26 cellular contexts compared by ENCODE assay signal in the genomic region with DNA sequence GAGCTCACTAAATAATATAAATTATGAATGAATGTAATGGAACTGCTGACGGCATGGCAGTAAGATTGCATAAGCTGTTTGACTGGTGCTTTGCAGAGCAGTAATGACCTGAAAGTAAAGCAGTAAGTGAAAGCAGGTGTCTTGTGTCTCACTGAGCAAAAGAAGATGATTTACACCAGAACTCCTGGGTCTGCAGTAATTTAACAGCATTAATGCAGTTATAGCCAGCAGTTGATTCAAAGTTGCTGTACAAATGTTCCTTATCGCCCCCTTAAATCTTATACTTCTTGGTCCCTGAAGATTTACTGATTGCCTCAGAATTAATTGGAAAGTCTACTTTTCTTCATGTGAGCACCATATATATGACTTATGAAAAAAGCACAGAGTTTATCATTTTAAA.
"Had no signal": no experiment of that assay in that cellular context is flagged by ENCODE, and none has a peak within 500 bp of the region (broad histone marks: within the 10 kb centered on the region; RNA-seq: fewer than 3 reads in every experiment).

No MANE protein-coding gene starts in this region.

- H3K27me3 Mint-ChIP-seq: progenitor cell of endocrine pancreas had no signal

- H3K9me3 ChIP-seq: gastrocnemius medialis, heart left ventricle, left lung, stomach, thyroid gland had no signal

- H3K4me3 Mint-ChIP-seq: effector memory CD8-positive, alpha-beta T cell; naive thymus-derived CD4-positive, alpha-beta T cell; nephron; neural progenitor cell; stimulated activated effector memory CD8-positive, alpha-beta T cell treated with anti-CD3 and anti-CD28 coated beads, Interleukin-12 subunit alpha, Interleukin-12 subunit beta, amount 100 ng/mL, for 72 hours had no signal

- H3K4me1 Mint-ChIP-seq: naive thymus-derived CD4-positive, alpha-beta T cell; stimulated activated effector memory CD8-positive, alpha-beta T cell treated with anti-CD3 and anti-CD28 coated beads, Interleukin-12 subunit alpha, Interleukin-12 subunit beta, amount 100 ng/mL, for 72 hours had no signal

- H3K36me3 ChIP-seq: gastrocnemius medialis, left lung, stomach, thyroid gland had no signal

- H3K27ac ChIP-seq: gastrocnemius medialis, heart left ventricle, hepatocyte, left lung, neural progenitor cell, parathyroid adenoma, stomach, thyroid gland had no signal

- ATAC-seq: effector memory CD8-positive, alpha-beta T cell; gastrocnemius medialis; heart left ventricle; left lung; naive thymus-derived CD4-positive, alpha-beta T cell; sciatic nerve; stimulated activated effector memory CD8-positive, alpha-beta T cell treated with anti-CD3 and anti-CD28 coated beads, Interleukin-12 subunit alpha, Interleukin-12 subunit beta, amount 100 ng/mL, for 72 hours had no signal

- H3K4me1 ChIP-seq: gastrocnemius medialis, heart left ventricle, left lung, neural progenitor cell, parathyroid adenoma, stomach, thyroid gland had no signal

- H3K9me3 Mint-ChIP-seq: effector memory CD8-positive, alpha-beta T cell; neural progenitor cell; stimulated activated effector memory CD8-positive, alpha-beta T cell treated with anti-CD3 and anti-CD28 coated beads, Interleukin-12 subunit alpha, Interleukin-12 subunit beta, amount 100 ng/mL, for 72 hours had no signal

- H3K27me3 ChIP-seq: gastrocnemius medialis, heart left ventricle, hepatocyte, left lung, neural progenitor cell, stomach, thyroid gland had no signal

- DNase-seq: cortex of kidney; effector memory CD8-positive, alpha-beta T cell; erythroblast; foreskin fibroblast; gastrocnemius medialis; heart left ventricle; kidney; left lung; mesenchymal stem cell; midbrain; naive thymus-derived CD4-positive, alpha-beta T cell; stimulated activated CD4-positive, alpha-beta T cell treated with anti-CD3 and anti-CD28 coated beads, Interleukin-12 subunit alpha, Interleukin-12 subunit beta, amount 100 ng/mL, for 4 hours; stimulated activated CD4-positive, alpha-beta T cell treated with anti-CD3 and anti-CD28 coated beads, Interleukin-1b, Interleukin-23, amount 100 ng/mL, for 48 hours; stimulated activated CD4-positive, alpha-beta T cell treated with anti-CD3 and anti-CD28 coated beads, Interleukin-4, amount 100 ng/mL, for 1 hour; stimulated activated naive CD4-positive, alpha-beta T cell treated with Interleukin-2 at 50 U/mL for 16 hours; stomach; thyroid gland; trophoblast cell had no signal

- H3K4me3 ChIP-seq: gastrocnemius medialis, heart left ventricle, hepatocyte, left lung, neural progenitor cell, smooth muscle cell, stomach, thyroid gland had no signal

- H3K27ac Mint-ChIP-seq: effector memory CD8-positive, alpha-beta T cell; naive thymus-derived CD4-positive, alpha-beta T cell; neural progenitor cell; progenitor cell of endocrine pancreas; stimulated activated effector memory CD8-positive, alpha-beta T cell treated with anti-CD3 and anti-CD28 coated beads, Interleukin-12 subunit alpha, Interleukin-12 subunit beta, amount 100 ng/mL, for 72 hours had no signal

- H3K36me3 Mint-ChIP-seq: naive thymus-derived CD4-positive, alpha-beta T cell; stimulated activated effector memory CD8-positive, alpha-beta T cell treated with anti-CD3 and anti-CD28 coated beads, Interleukin-12 subunit alpha, Interleukin-12 subunit beta, amount 100 ng/mL, for 72 hours had no signal
